ENCODE assay signal across 15 cellular contexts in genomic region chr1:67463298-67463960, GRCh38. TPM values are rescaled to one million over a fixed set of nuclear protein-coding genes. Genes with fewer than 3 reads are reported as not detected.
DNase-seq lines count a peak whose midpoint lies in the region; ATAC-seq and TF ChIP-seq lines count a peak whose summit lies in the region.
"Had no signal": no experiment of that assay in that cellular context is flagged by ENCODE, and none has a peak within 500 bp of the region (broad histone marks: within the 10 kb centered on the region; RNA-seq: fewer than 3 reads in every experiment).

No MANE protein-coding gene starts in this region.

- H3K36me3 ChIP-seq in heart left ventricle (no peaks in the 10 kb centered on the region), esophagus squamous epithelium (no peaks in the 10 kb centered on the region), suprapubic skin (no peaks in the 10 kb centered on the region)
- H3K36me3 ChIP-seq: thyroid gland had no signal

- TF ChIP-seq EP300 in suprapubic skin (IDR thresholded peaks at IDR 0.05), result no peak

- peaks cover 7 to 19% of the 10 kb centered on the region in 2 donors for H3K27me3 Mint-ChIP-seq in effector memory CD8-positive, alpha-beta T cell

- DNase-seq in heart left ventricle (no peak), Right ventricle myocardium superior (no peak), NCI-H526 treated with DMSO at 0.1 percent for 48 hours (lab: John Stamatoyannopoulos, UW) (peak; percentile 95), esophagus squamous epithelium (lab: John Stamatoyannopoulos, UW) (no peak), suprapubic skin (ENCODE audit: low spot score in 2 of 2) (no peak)
- no peak for DNase-seq in activated CD4-positive, alpha-beta T cell treated with anti-CD3 and anti-CD28 coated beads, Interleukin-2, amount 50 U/mL, for 4 hours
- DNase-seq in effector memory CD8-positive, alpha-beta T cell, result no peak
- DNase-seq: DMS53; effector CD8-positive, alpha-beta T cell; midbrain; RPMI8226; thyroid gland had no signal

- H3K27me3 ChIP-seq in heart left ventricle (no peaks in the 10 kb centered on the region), esophagus squamous epithelium (no peaks in the 10 kb centered on the region), suprapubic skin (no peaks in the 10 kb centered on the region)
- H3K27me3 ChIP-seq: hepatocyte, thyroid gland had no signal

- WGBS in heart left ventricle, 4 donors, result 53 to 71% (median 61%) methylated on average over 8 of the region's 8 CpGs
- WGBS in esophagus squamous epithelium, 2 donors, result 41 to 65% methylated on average over 8 of the region's 8 CpGs
- WGBS in suprapubic skin, result 56% methylated on average over 8 of the region's 8 CpGs

- H3K9me3 Mint-ChIP-seq in effector memory CD8-positive, alpha-beta T cell, result no peaks in the 10 kb centered on the region

- H3K4me3 Mint-ChIP-seq in effector memory CD8-positive, alpha-beta T cell, result no peak overlapping the region

- intact Hi-C loops in heart left ventricle (cut with DNase I), result loop anchor here in 2 of 10 donors (5.0 kb wide), 1 partner anchor 36 kb away; no protein-coding TSS in a partner anchor
- intact Hi-C loops in Right ventricle myocardium superior (cut with DNase I), result no loop called here
- intact Hi-C loops in esophagus squamous epithelium (cut with DNase I), result no loop called here

- H3K9me3 ChIP-seq in heart left ventricle, result no peaks in the 10 kb centered on the region
- no peaks in the 10 kb centered on the region for H3K9me3 ChIP-seq in esophagus squamous epithelium
- H3K9me3 ChIP-seq in suprapubic skin, result no peaks in the 10 kb centered on the region
- H3K9me3 ChIP-seq: thyroid gland had no signal

- TF ChIP-seq CTCF in heart left ventricle (IDR thresholded peaks at IDR 0.05) (no peak), esophagus squamous epithelium (IDR thresholded peaks at IDR 0.05) (no peak), suprapubic skin (IDR thresholded peaks at IDR 0.05) (no peak)

- TF ChIP-seq POLR2A in heart left ventricle (IDR thresholded peaks at IDR 0.05) (no peak), esophagus squamous epithelium (IDR thresholded peaks at IDR 0.05) (no peak), suprapubic skin (IDR thresholded peaks at IDR 0.05) (no peak)

- peak overlapping the region in 10 of 12 donors; percentile 1 to 71 (median 36) for H3K27ac ChIP-seq in heart left ventricle
- H3K27ac ChIP-seq in esophagus squamous epithelium, result peak overlapping the region in 3 of 4 donors; percentile 15 to 60 (median 55)
- H3K27ac ChIP-seq in suprapubic skin, result peak overlapping the region; percentile 7
- H3K27ac ChIP-seq: hepatocyte, thyroid gland had no signal

- H3K36me3 Mint-ChIP-seq in effector memory CD8-positive, alpha-beta T cell (ENCODE audit: insufficient read depth), result no peaks in the 10 kb centered on the region

- H3K4me1 ChIP-seq in heart left ventricle, result peaks cover 0 to 39% (median 14%) of the 10 kb centered on the region in 12 donors
- H3K4me1 ChIP-seq in esophagus squamous epithelium, result peaks cover 0 to 86% (median 25%) of the 10 kb centered on the region in 3 donors
- peaks cover 43% of the 10 kb centered on the region for H3K4me1 ChIP-seq in suprapubic skin
- H3K4me1 ChIP-seq: thyroid gland had no signal

- H3K27ac Mint-ChIP-seq in effector memory CD8-positive, alpha-beta T cell, result no peak overlapping the region

- ATAC-seq in heart left ventricle (peak in 1 of 4 donors; percentile 34), Right ventricle myocardium superior (ENCODE audit: poor library complexity) (no peak), GM18909 (IDR thresholded peaks at IDR 0.05; ENCODE audit: poor library complexity, unreplicated experiment) (no peak)
- no peak for ATAC-seq in effector memory CD8-positive, alpha-beta T cell (replicated peaks)
- ATAC-seq: sciatic nerve had no signal

- H3K4me1 Mint-ChIP-seq in effector memory CD8-positive, alpha-beta T cell (ENCODE audit: low read depth in 2 of 2), result no peaks in the 10 kb centered on the region

- no peak overlapping the region for H3K4me3 ChIP-seq in heart left ventricle
- H3K4me3 ChIP-seq in esophagus squamous epithelium, result no peak overlapping the region
- no peak overlapping the region for H3K4me3 ChIP-seq in suprapubic skin
- H3K4me3 ChIP-seq: hepatocyte, thyroid gland had no signal

RNA-seq across cellular contexts. Expression of gene SERBP1, which starts 33.2 kb away (rescaled TPM):
- 100 to 1,000 TPM; 125 to 163 (median 148) TPM for total RNA-seq in heart left ventricle
- 100 to 1,000 TPM in 1 of 2 donors, 10 to 100 TPM in 1; 68.8 to 197 TPM for polyA plus RNA-seq in heart left ventricle
- total RNA-seq in Right ventricle myocardium superior, result 111 TPM
- 100 to 1,000 TPM; 282 to 394 (median 357) TPM for total RNA-seq in esophagus squamous epithelium
- total RNA-seq in suprapubic skin, result 100 to 1,000 TPM; 188 to 330 (median 233) TPM
